Comparison of ENCODE assay signal across 9 cellular contexts in genomic region chr5:11903614-11904269, GRCh38. TPM values are rescaled to one million over a fixed set of nuclear protein-coding genes. Genes with fewer than 3 reads are reported as not detected.
DNase-seq lines count a peak whose midpoint lies in the region; ATAC-seq and TF ChIP-seq lines count a peak whose summit lies in the region.
"Had no signal": no experiment of that assay in that cellular context is flagged by ENCODE, and none has a peak within 500 bp of the region (broad histone marks: within the 10 kb centered on the region; RNA-seq: fewer than 3 reads in every experiment).

No MANE protein-coding gene starts in this region.

- TF ChIP-seq CTCF in MM.1S (IDR thresholded peaks at IDR 0.05; ENCODE audit: low read length) (no peak), chondrocyte (IDR thresholded peaks at IDR 0.05) (peak; percentile 47), lung (IDR thresholded peaks at IDR 0.05; ENCODE audit: control extremely low read depth, extremely low read depth) (no peak)

- CTCF ChIA-PET in activated CD4-positive, alpha-beta T cell treated with anti-CD3 and anti-CD28 coated beads for 36 hours (lab: Charles Lee) = no interaction called here
- CTCF ChIA-PET in activated naive CD4-positive, alpha-beta T cell treated with anti-CD3 and anti-CD28 coated beads for 36 hours (lab: Charles Lee) = no interaction called here

- H3K4me3 ChIP-seq in MM.1S (ENCODE audit: low read length) (peak overlapping the region; percentile 83), lung (no peak overlapping the region), Karpas-422 (ENCODE audit: low read length) (no peak overlapping the region)

- H3K4me3 Mint-ChIP-seq in activated CD4-positive, alpha-beta T cell treated with anti-CD3 and anti-CD28 coated beads for 36 hours = peak overlapping the region; percentile 15
- peak overlapping the region; percentile 59 for H3K4me3 Mint-ChIP-seq in chondrocyte (ENCODE audit: unreplicated experiment)
- H3K4me3 Mint-ChIP-seq in activated naive CD4-positive, alpha-beta T cell treated with anti-CD3 and anti-CD28 coated beads for 36 hours = no peak overlapping the region

- H4K20me1 ChIP-seq in MM.1S (ENCODE audit: insufficient read depth, low read length) = no peaks in the 10 kb centered on the region
- H4K20me1 ChIP-seq in Karpas-422 (ENCODE audit: insufficient read depth, low read depth, low read length) = no peaks in the 10 kb centered on the region

- H2AFZ ChIP-seq in MM.1S (ENCODE audit: low read length) = peak overlapping the region; percentile 81
- H2AFZ ChIP-seq in Karpas-422 (ENCODE audit: low read length) = no peak overlapping the region

- no peaks in the 10 kb centered on the region for H3K9me3 Mint-ChIP-seq in activated CD4-positive, alpha-beta T cell treated with anti-CD3 and anti-CD28 coated beads for 36 hours (ENCODE audit: low read depth)
- H3K9me3 Mint-ChIP-seq in chondrocyte (ENCODE audit: low read depth) = no peaks in the 10 kb centered on the region
- H3K9me3 Mint-ChIP-seq in activated naive CD4-positive, alpha-beta T cell treated with anti-CD3 and anti-CD28 coated beads for 36 hours = no peaks in the 10 kb centered on the region

- no peaks in the 10 kb centered on the region for H3K36me3 ChIP-seq in MM.1S (replicated peaks; ENCODE audit: insufficient read depth, low read length)
- no peaks in the 10 kb centered on the region for H3K36me3 ChIP-seq in lung (ENCODE audit: control insufficient read depth in 2 of 2, insufficient read depth in 2 of 2, low read length in 2 of 2)
- H3K36me3 ChIP-seq in Karpas-422 (ENCODE audit: insufficient read depth, low read length) = no peaks in the 10 kb centered on the region

- peaks cover 2% of the 10 kb centered on the region for H3K36me3 Mint-ChIP-seq in activated CD4-positive, alpha-beta T cell treated with anti-CD3 and anti-CD28 coated beads for 36 hours (ENCODE audit: low read depth)
- peaks cover 4% of the 10 kb centered on the region for H3K36me3 Mint-ChIP-seq in chondrocyte (ENCODE audit: low read depth)
- H3K36me3 Mint-ChIP-seq in activated naive CD4-positive, alpha-beta T cell treated with anti-CD3 and anti-CD28 coated beads for 36 hours (ENCODE audit: low read depth) = peaks cover 1% of the 10 kb centered on the region

- no peaks in the 10 kb centered on the region for H3K4me1 Mint-ChIP-seq in activated CD4-positive, alpha-beta T cell treated with anti-CD3 and anti-CD28 coated beads for 36 hours
- peaks cover 10% of the 10 kb centered on the region for H3K4me1 Mint-ChIP-seq in chondrocyte (ENCODE audit: low read depth)
- H3K4me1 Mint-ChIP-seq in activated naive CD4-positive, alpha-beta T cell treated with anti-CD3 and anti-CD28 coated beads for 36 hours (ENCODE audit: low read depth) = peaks cover 6% of the 10 kb centered on the region

- peak; percentile 57 for ATAC-seq in activated CD4-positive, alpha-beta T cell treated with anti-CD3 and anti-CD28 coated beads for 36 hours
- ATAC-seq in lung (ENCODE audit: insufficient read depth, low FRiP score) (peak; percentile 9), HG03039 (IDR thresholded peaks at IDR 0.05; ENCODE audit: unreplicated experiment) (no peak)

- peak overlapping the region; percentile 96 for H3K4me2 ChIP-seq in MM.1S (ENCODE audit: low read depth, low read length)
- no peak overlapping the region for H3K4me2 ChIP-seq in Karpas-422 (ENCODE audit: low read depth, low read length, poor library complexity, severe bottlenecking)

- H3K9ac ChIP-seq in MM.1S (ENCODE audit: low read length) = peak overlapping the region; percentile 59
- H3K9ac ChIP-seq in Karpas-422 (ENCODE audit: low read length) = no peak overlapping the region

- H3K4me1 ChIP-seq in MM.1S (ENCODE audit: low read length) (peaks cover 7% of the 10 kb centered on the region), lung (ENCODE audit: control insufficient read depth in 2 of 2, insufficient read depth in 2 of 2, low read length in 2 of 2) (peaks cover 3 to 9% of the 10 kb centered on the region in 2 donors), Karpas-422 (ENCODE audit: low read length) (no peaks in the 10 kb centered on the region)

- DNase-seq in activated CD4-positive, alpha-beta T cell treated with anti-CD3 and anti-CD28 coated beads for 36 hours = peak; percentile 30
- no peak for DNase-seq in activated CD4-positive, alpha-beta T cell treated with anti-CD3 and anti-CD28 coated beads for 1 hour
- peak; percentile 72 for DNase-seq in MM.1S
- no peak for DNase-seq in chondrocyte (ENCODE audit: low spot score)
- no peak for DNase-seq in lung (ENCODE audit: low spot score)
- DNase-seq in Karpas-422 = no peak
- DNase-seq in activated naive CD4-positive, alpha-beta T cell treated with anti-CD3 and anti-CD28 coated beads for 36 hours = no peak
- DNase-seq: DND-41 had no signal

- POLR2A ChIA-PET in activated CD4-positive, alpha-beta T cell treated with anti-CD3 and anti-CD28 coated beads for 36 hours (lab: Charles Lee) = no interaction called here

- no peak overlapping the region for H3K27ac ChIP-seq in MM.1S (ENCODE audit: low read length)
- H3K27ac ChIP-seq in lung (ENCODE audit: low read depth in 1 of 2, low read length in 1 of 2) = peak overlapping the region in 1 of 2 donors; percentile 79
- H3K27ac ChIP-seq in Karpas-422 (ENCODE audit: low read length) = no peak overlapping the region

- peaks cover 46% of the 10 kb centered on the region for H3K27me3 Mint-ChIP-seq in activated CD4-positive, alpha-beta T cell treated with anti-CD3 and anti-CD28 coated beads for 36 hours
- H3K27me3 Mint-ChIP-seq in chondrocyte (ENCODE audit: low read depth) = peaks cover 64% of the 10 kb centered on the region
- peaks cover 30% of the 10 kb centered on the region for H3K27me3 Mint-ChIP-seq in activated naive CD4-positive, alpha-beta T cell treated with anti-CD3 and anti-CD28 coated beads for 36 hours (ENCODE audit: low read depth)

- H3K79me2 ChIP-seq in MM.1S (ENCODE audit: low read length) (no peaks in the 10 kb centered on the region), Karpas-422 (ENCODE audit: low read length) (no peaks in the 10 kb centered on the region)

- 0 out of 2 replicates have a peak, but pooled peaks cover 4% of the 10 kb centered on the region for H3F3A ChIP-seq in MM.1S (ENCODE audit: insufficient read depth, low read length)

- H3K27me3 ChIP-seq in MM.1S (replicated peaks; ENCODE audit: insufficient read depth, low read length) = no peaks in the 10 kb centered on the region
- H3K27me3 ChIP-seq in lung (ENCODE audit: control insufficient read depth, insufficient read depth) = peaks cover 5% of the 10 kb centered on the region
- no peaks in the 10 kb centered on the region for H3K27me3 ChIP-seq in Karpas-422 (ENCODE audit: low read length)

- no peaks in the 10 kb centered on the region for H3K9me2 ChIP-seq in MM.1S (replicated peaks; ENCODE audit: insufficient read depth, low read length)
- H3K9me2 ChIP-seq in Karpas-422 (replicated peaks; ENCODE audit: insufficient read depth, low read length) = no peaks in the 10 kb centered on the region

- H3K27ac Mint-ChIP-seq in activated CD4-positive, alpha-beta T cell treated with anti-CD3 and anti-CD28 coated beads for 36 hours = no peak overlapping the region
- H3K27ac Mint-ChIP-seq in chondrocyte (ENCODE audit: unreplicated experiment) = no peak overlapping the region
- H3K27ac Mint-ChIP-seq in activated naive CD4-positive, alpha-beta T cell treated with anti-CD3 and anti-CD28 coated beads for 36 hours = no peak overlapping the region

- H3K9me3 ChIP-seq in MM.1S (replicated peaks; ENCODE audit: insufficient read depth, low read length) = no peaks in the 10 kb centered on the region
- H3K9me3 ChIP-seq in lung (ENCODE audit: control insufficient read depth in 2 of 2, insufficient read depth in 1 of 2, low read length in 1 of 2) = peaks cover 0 to 3% of the 10 kb centered on the region in 2 donors
- peaks cover 23% of the 10 kb centered on the region for H3K9me3 ChIP-seq in Karpas-422 (ENCODE audit: low read length)

- WGBS in lung, 2 donors = 0 to 2% methylated on average over 37 to 97 of the region's 97 CpGs

- intact Hi-C loops in activated CD4-positive, alpha-beta T cell treated with anti-CD3 and anti-CD28 coated beads for 36 hours (cut with DNase I, micrococcal nuclease) = no loop called here
- intact Hi-C loops in activated naive CD4-positive, alpha-beta T cell treated with anti-CD3 and anti-CD28 coated beads for 36 hours (cut with micrococcal nuclease) = no loop called here

RNA-seq across cellular contexts. Expression of gene CTNND2, which starts 0.5 kb away (rescaled TPM):
- total RNA-seq in activated CD4-positive, alpha-beta T cell treated with anti-CD3 and anti-CD28 coated beads for 36 hours = not detected
- total RNA-seq in chondrocyte (1.0 to 2.1 TPM (median 1.9 TPM) in 3 replicates), lung (1 to 10 TPM; 1.1 to 2.2 TPM)
- under 1 TPM; 0.30 to 0.32 TPM for polyA plus RNA-seq in lung
- total RNA-seq in Karpas-422 (2014; rRNA removed; shearing (Covaris generic); ENCODE audit: low replicate concordance) = not detected in 2 replicates
- not detected for total RNA-seq in activated naive CD4-positive, alpha-beta T cell treated with anti-CD3 and anti-CD28 coated beads for 36 hours

Comparison
In these comparisons a context has a peak if more than half of its experiments do, and no peak if none do; other contexts are left out.
1. DNase-seq: peak in activated CD4-positive, alpha-beta T cell treated with anti-CD3 and anti-CD28 coated beads for 36 hours (single experiment) and MM.1S (single experiment); none in activated CD4-positive, alpha-beta T cell treated with anti-CD3 and anti-CD28 coated beads for 1 hour (single experiment), chondrocyte (single experiment), lung (single experiment), Karpas-422 (single experiment) and activated naive CD4-positive, alpha-beta T cell treated with anti-CD3 and anti-CD28 coated beads for 36 hours (single experiment).